ENCODE assay signal across 1 cellular context in the genomic region with DNA sequence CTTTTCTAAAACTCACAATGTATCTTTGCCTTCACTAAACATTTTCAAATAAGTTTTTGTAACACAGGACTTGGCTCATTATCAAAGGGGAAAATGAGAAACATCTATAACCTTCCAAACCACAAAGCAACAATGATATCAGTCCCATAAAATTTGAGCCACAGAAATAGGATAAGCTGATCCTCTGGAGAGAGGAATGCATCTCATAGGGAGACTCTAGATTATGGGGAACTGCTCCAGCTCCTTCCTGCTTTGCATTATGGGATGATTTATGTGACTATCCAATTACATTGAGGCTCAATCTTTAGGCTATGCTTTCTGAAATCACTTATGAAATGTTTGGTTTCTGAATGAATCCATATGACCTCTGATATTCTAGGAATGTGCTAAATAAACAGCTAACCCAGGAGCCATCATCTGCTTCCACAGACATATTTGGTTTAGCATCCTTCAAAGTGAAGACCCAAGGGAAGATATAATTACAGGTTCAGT.
TF ChIP-seq lines count a peak whose summit lies in the region.

No MANE protein-coding gene starts in this region.

TF ChIP-seq in HEK293, 187 proteins besides CTCF, POLR2A, EP300 and RAD21 (continued from another document):
- TF ChIP-seq, protein P1, sequence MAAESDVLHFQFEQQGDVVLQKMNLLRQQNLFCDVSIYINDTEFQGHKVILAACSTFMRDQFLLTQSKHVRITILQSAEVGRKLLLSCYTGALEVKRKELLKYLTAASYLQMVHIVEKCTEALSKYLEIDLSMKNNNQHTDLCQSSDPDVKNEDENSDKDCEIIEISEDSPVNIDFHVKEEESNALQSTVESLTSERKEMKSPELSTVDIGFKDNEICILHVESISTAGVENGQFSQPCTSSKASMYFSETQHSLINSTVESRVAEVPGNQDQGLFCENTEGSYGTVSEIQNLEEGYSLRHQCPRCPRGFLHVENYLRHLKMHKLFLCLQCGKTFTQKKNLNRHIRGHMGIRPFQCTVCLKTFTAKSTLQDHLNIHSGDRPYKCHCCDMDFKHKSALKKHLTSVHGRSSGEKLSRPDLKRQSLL (tag by site-specific recombination; IDR thresholded peaks at IDR 0.05) = peak; percentile 96
- TF ChIP-seq ZBTB7A (tag by site-specific recombination; IDR thresholded peaks at IDR 0.05; ENCODE audit: low read depth) (no peak), ZNF266 (tag by site-specific recombination; IDR thresholded peaks at IDR 0.05; ENCODE audit: low read depth) (no peak), REPIN1 (tag by site-specific recombination; IDR thresholded peaks at IDR 0.05; ENCODE audit: low read depth) (no peak), OSR2 (tag by site-specific recombination; IDR thresholded peaks at IDR 0.05) (peak; percentile 93)
- TF ChIP-seq, protein P2, sequence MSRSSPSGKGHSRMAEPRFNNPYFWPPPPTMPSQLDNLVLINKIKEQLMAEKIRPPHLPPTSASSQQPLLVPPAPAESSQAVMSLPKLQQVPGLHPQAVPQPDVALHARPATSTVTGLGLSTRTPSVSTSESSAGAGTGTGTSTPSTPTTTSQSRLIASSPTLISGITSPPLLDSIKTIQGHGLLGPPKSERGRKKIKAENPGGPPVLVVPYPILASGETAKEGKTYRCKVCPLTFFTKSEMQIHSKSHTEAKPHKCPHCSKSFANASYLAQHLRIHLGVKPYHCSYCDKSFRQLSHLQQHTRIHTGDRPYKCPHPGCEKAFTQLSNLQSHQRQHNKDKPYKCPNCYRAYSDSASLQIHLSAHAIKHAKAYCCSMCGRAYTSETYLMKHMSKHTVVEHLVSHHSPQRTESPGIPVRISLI (tag by site-specific recombination; IDR thresholded peaks at IDR 0.05) = peak; percentile 90
- TF ChIP-seq, protein P3, sequence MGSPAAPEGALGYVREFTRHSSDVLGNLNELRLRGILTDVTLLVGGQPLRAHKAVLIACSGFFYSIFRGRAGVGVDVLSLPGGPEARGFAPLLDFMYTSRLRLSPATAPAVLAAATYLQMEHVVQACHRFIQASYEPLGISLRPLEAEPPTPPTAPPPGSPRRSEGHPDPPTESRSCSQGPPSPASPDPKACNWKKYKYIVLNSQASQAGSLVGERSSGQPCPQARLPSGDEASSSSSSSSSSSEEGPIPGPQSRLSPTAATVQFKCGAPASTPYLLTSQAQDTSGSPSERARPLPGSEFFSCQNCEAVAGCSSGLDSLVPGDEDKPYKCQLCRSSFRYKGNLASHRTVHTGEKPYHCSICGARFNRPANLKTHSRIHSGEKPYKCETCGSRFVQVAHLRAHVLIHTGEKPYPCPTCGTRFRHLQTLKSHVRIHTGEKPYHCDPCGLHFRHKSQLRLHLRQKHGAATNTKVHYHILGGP (tag by site-specific recombination; IDR thresholded peaks at IDR 0.05) = peak; percentile 89
